8 cellular contexts compared by ENCODE assay signal in genomic region chr1:15847100-15847892, GRCh38. TPM values are rescaled to one million over a fixed set of nuclear protein-coding genes. Genes with fewer than 3 reads are reported as not detected.
DNase-seq lines count a peak whose midpoint lies in the region; ATAC-seq, FAIRE-seq and TF ChIP-seq lines count a peak whose summit lies in the region.

TSS of gene SPEN (plus strand) at chr1:15847707. CDS start at chr1:15848068, 361 bp downstream.

- H3K9me3 ChIP-seq in ascending aorta (no peaks in the 10 kb centered on the region), right cardiac atrium (ENCODE audit: control insufficient read depth, low read length) (no peaks in the 10 kb centered on the region), uterus (no peaks in the 10 kb centered on the region)

- H3K27me3 ChIP-seq in ascending aorta (no peaks in the 10 kb centered on the region), right cardiac atrium (ENCODE audit: control insufficient read depth, insufficient read depth) (no peaks in the 10 kb centered on the region), uterus (no peaks in the 10 kb centered on the region)

- H3K36me3 ChIP-seq in ascending aorta (no peaks in the 10 kb centered on the region), uterus (no peaks in the 10 kb centered on the region)

- H3K4me3 Mint-ChIP-seq in T-helper 2 cell treated with Interferon-gamma antibody and Interleukin-4, amounts not matched to agents 5 μg/mL and 100 μg/mL, for 36 hours: peak within 1 kb of the TSS; percentile 95

- no peaks in the 10 kb centered on the region for H3K27me3 Mint-ChIP-seq in T-helper 2 cell treated with Interferon-gamma antibody and Interleukin-4, amounts not matched to agents 5 μg/mL and 100 μg/mL, for 36 hours (ENCODE audit: low read depth)

- H3K27ac ChIP-seq in ascending aorta (peak within 1 kb of the TSS; percentile 96 to 99), right cardiac atrium (ENCODE audit: low read length) (peak within 1 kb of the TSS; percentile 100), uterus (peak within 1 kb of the TSS; percentile 91 to 99)

- H3K4me3 ChIP-seq in ascending aorta: peak within 1 kb of the TSS; percentile 98 to 100
- H3K4me3 ChIP-seq in right cardiac atrium (ENCODE audit: low read length): peak within 1 kb of the TSS; percentile 100
- H3K4me3 ChIP-seq in uterus: peak within 1 kb of the TSS; percentile 74 to 94

- TF ChIP-seq POLR2A in uterus (IDR thresholded peaks at IDR 0.05): peak; percentile 82 to 86

- peaks cover 18% of the 10 kb centered on the region for H3K36me3 Mint-ChIP-seq in T-helper 2 cell treated with Interferon-gamma antibody and Interleukin-4, amounts not matched to agents 5 μg/mL and 100 μg/mL, for 36 hours (ENCODE audit: low read depth)

- H3K9me3 Mint-ChIP-seq in T-helper 2 cell treated with Interferon-gamma antibody and Interleukin-4, amounts not matched to agents 5 μg/mL and 100 μg/mL, for 36 hours: no peaks in the 10 kb centered on the region

- intact Hi-C loops in ascending aorta (cut with DNase I) (loop anchor here (1.0 to 5.0 kb wide), 2 partner anchors 11 to 50 kb away; no protein-coding TSS in a partner anchor), right cardiac atrium (cut with DNase I) (loop anchor here in 1 of 4 donors (5.0 kb wide), 1 partner anchor 40 kb away; no protein-coding TSS in a partner anchor), uterus (cut with DNase I; ENCODE audit: low total_unique reads) (no loop called here)

- peak; percentile 60 for ATAC-seq in HG02973 (IDR thresholded peaks at IDR 0.05; ENCODE audit: unreplicated experiment)
- peak; percentile 94 to 95 for ATAC-seq in right cardiac atrium

- H3K27ac Mint-ChIP-seq in T-helper 2 cell treated with Interferon-gamma antibody and Interleukin-4, amounts not matched to agents 5 μg/mL and 100 μg/mL, for 36 hours: peak within 1 kb of the TSS; percentile 96

- peaks cover 7 to 38% of the 10 kb centered on the region in 2 donors for H3K4me1 ChIP-seq in ascending aorta
- H3K4me1 ChIP-seq in right cardiac atrium (ENCODE audit: control insufficient read depth, insufficient read depth, low read length): peaks cover 3% of the 10 kb centered on the region
- H3K4me1 ChIP-seq in uterus: peaks cover 0 to 5% of the 10 kb centered on the region in 2 donors

- WGBS in right cardiac atrium: under 1% methylated on average over 86 of the region's 86 CpGs

- H3K4me1 Mint-ChIP-seq in T-helper 2 cell treated with Interferon-gamma antibody and Interleukin-4, amounts not matched to agents 5 μg/mL and 100 μg/mL, for 36 hours (ENCODE audit: low read depth): peaks cover 48% of the 10 kb centered on the region

- peak; percentile 88 for FAIRE-seq in GM18507 (lab: Jason Lieb, UNC)

- peak; percentile 73 for DNase-seq in GM18507 (ENCODE audit: extremely low spot score, insufficient read length, low read depth)
- peak; percentile 93 for DNase-seq in NCI-H2029 (lab: John Stamatoyannopoulos, UW)
- DNase-seq in T-helper 2 cell treated with Interferon-gamma antibody and Interleukin-4, amounts not matched to agents 5 μg/mL and 100 μg/mL, for 36 hours (ENCODE audit: low spot score): peak; percentile 99
- peak; percentile 93 to 99 for DNase-seq in ascending aorta (ENCODE audit: low spot score in 2 of 2)
- DNase-seq in right cardiac atrium: peak; percentile 99 to 100 (median 100)
- DNase-seq in putamen (ENCODE audit: low spot score): peak; percentile 99
- DNase-seq in uterus: peak; percentile 96 to 98

- TF ChIP-seq CTCF in ascending aorta (IDR thresholded peaks at IDR 0.05) (no peak), uterus (IDR thresholded peaks at IDR 0.05) (peak; percentile 1 to 49 (median 12))

RNA-seq across cellular contexts. Expression of gene SPEN, which starts in this region (rescaled TPM):
- total RNA-seq in ascending aorta (53.9 TPM), right cardiac atrium (10 to 100 TPM; 25.9 to 34.2 (median 31.9) TPM), uterus (100 to 1,000 TPM in 1 of 4 donors, 10 to 100 TPM in 3; 18.8 to 104 (median 73.8) TPM)
- polyA plus RNA-seq in right cardiac atrium: 15.2 TPM

Comparison
In these comparisons a context has a peak if more than half of its experiments do, and no peak if none do; other contexts are left out.
1. Peak in every context shown above with its lines: DNase-seq, ATAC-seq, H3K4me3 ChIP-seq and H3K27ac ChIP-seq.
2. CTCF ChIP-seq: peak in uterus (4 of 4); none in ascending aorta (0 of 3).